Comparison of ENCODE assay signal across 21 cellular contexts in the genomic region with DNA sequence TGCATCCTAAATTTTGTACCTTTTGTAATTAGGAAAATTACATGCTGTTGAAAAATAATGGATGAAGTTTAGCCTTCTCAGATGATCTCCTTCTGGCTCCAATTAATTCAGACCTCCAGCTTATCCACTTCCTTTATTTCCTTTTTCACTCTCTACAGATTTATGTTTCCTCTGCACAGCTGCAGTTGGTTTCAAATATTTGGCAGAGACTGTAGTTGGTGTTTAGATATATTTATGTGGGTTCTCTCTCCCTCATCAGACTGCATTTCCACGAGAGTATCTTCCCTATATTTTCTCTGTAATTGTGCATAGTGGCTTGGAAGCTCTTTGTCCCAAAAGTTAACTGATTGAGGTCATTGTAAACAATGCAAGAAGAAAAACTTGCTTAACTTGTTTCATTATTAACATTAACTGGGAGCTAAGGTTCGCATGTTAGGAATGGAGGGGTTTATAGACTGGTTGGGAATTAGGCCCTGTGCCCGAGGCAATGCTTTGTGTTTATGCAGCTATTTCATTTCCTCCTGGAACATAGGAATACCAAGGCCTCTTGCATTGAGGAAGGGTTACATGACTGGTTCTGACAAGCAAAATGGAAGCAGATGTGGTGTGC.
DNase-seq lines count a peak whose midpoint lies in the region; FAIRE-seq and TF ChIP-seq lines count a peak whose summit lies in the region.
"Had no signal": no experiment of that assay in that cellular context is flagged by ENCODE, and none has a peak within 500 bp of the region (broad histone marks: within the 10 kb centered on the region; RNA-seq: fewer than 3 reads in every experiment).

No MANE protein-coding gene starts in this region.

- peak overlapping the region; percentile 63 for H3K27ac ChIP-seq in astrocyte (ENCODE audit: low read depth, low read length)
- peak overlapping the region; percentile 78 for H3K27ac ChIP-seq in keratinocyte (ENCODE audit: control insufficient read depth, insufficient read depth, low read length)
- peak overlapping the region in 2 of 5 donors; percentile 32 to 51 for H3K27ac ChIP-seq in stomach
- H3K27ac ChIP-seq: 22Rv1, BLaER1, heart right ventricle, right atrium auricular region, upper lobe of right lung had no signal

- no peak overlapping the region for H3K27ac Mint-ChIP-seq in astrocyte (ENCODE audit: unreplicated experiment)
- no peak overlapping the region for H3K27ac Mint-ChIP-seq in activated naive CD4-positive, alpha-beta T cell treated with anti-CD3 and anti-CD28 coated beads, Interleukin-2, amount 10 ng/mL, durations not matched to agents 7 days and 5 days
- H3K27ac Mint-ChIP-seq: activated naive CD4-positive, alpha-beta T cell treated with anti-CD3 and anti-CD28 coated beads, Interleukin-2, amount 50 U/mL, for 24 hours had no signal

- no peak for TF ChIP-seq CTCF in astrocyte (IDR thresholded peaks at IDR 0.05; ENCODE audit: insufficient read depth, low read depth, low read length)
- no peak for TF ChIP-seq CTCF in keratinocyte (optimal IDR thresholded peaks at IDR 0.05 in 1 of 3, IDR thresholded peaks at IDR 0.05 in 1 of 3, conservative IDR thresholded peaks at IDR 0.05 in 1 of 3; ENCODE audit: extremely low read depth in 1 of 3, insufficient read depth in 2 of 3, low read length in 3 of 3)
- no peak for TF ChIP-seq CTCF in stomach (IDR thresholded peaks at IDR 0.05)

- peaks cover 11% of the 10 kb centered on the region for H3K79me2 ChIP-seq in astrocyte (ENCODE audit: insufficient read depth, low read length)
- peaks cover 12% of the 10 kb centered on the region for H3K79me2 ChIP-seq in keratinocyte (ENCODE audit: control insufficient read depth, insufficient read depth, low read length)

- H3K9me1 ChIP-seq in keratinocyte (ENCODE audit: control insufficient read depth, extremely low read depth, insufficient read depth, low read length): no peaks in the 10 kb centered on the region

- H4K20me1 ChIP-seq in astrocyte (ENCODE audit: insufficient read depth, low read length) (no peaks in the 10 kb centered on the region), keratinocyte (ENCODE audit: control insufficient read depth, extremely low read depth, insufficient read depth, low read length) (no peaks in the 10 kb centered on the region)
- H4K20me1 ChIP-seq: BLaER1 had no signal

- H3K4me3 ChIP-seq in astrocyte (ENCODE audit: insufficient read depth, low read depth, low read length) (no peak overlapping the region), keratinocyte (ENCODE audit: control insufficient read depth in 2 of 3, extremely low read depth in 1 of 3, insufficient read depth in 2 of 3, low read depth in 1 of 3, low read length in 3 of 3) (peak overlapping the region in 1 of 3 experiments; percentile 7), stomach (no peak overlapping the region)
- H3K4me3 ChIP-seq: BLaER1, heart right ventricle, right atrium auricular region, upper lobe of right lung had no signal

- no peak overlapping the region for H3K4me3 Mint-ChIP-seq in astrocyte (ENCODE audit: unreplicated experiment)
- H3K4me3 Mint-ChIP-seq in activated naive CD4-positive, alpha-beta T cell treated with anti-CD3 and anti-CD28 coated beads, Interleukin-2, amount 10 ng/mL, durations not matched to agents 7 days and 5 days: no peak overlapping the region
- H3K4me3 Mint-ChIP-seq: activated naive CD4-positive, alpha-beta T cell treated with anti-CD3 and anti-CD28 coated beads, Interleukin-2, amount 50 U/mL, for 24 hours had no signal

- WGBS in stomach, 5 donors: 17 to 35% (median 22%) methylated on average over 3 of the region's 3 CpGs

- no peak for TF ChIP-seq POLR2A in stomach (IDR thresholded peaks at IDR 0.05)

- H3K27me3 ChIP-seq in astrocyte (ENCODE audit: insufficient read depth, low read length) (no peaks in the 10 kb centered on the region), keratinocyte (ENCODE audit: control insufficient read depth, extremely low read depth, insufficient read depth, low read length) (no peaks in the 10 kb centered on the region), stomach (peaks cover 0 to 2% (median 0%) of the 10 kb centered on the region in 3 donors)
- H3K27me3 ChIP-seq: BLaER1, right atrium auricular region, upper lobe of right lung had no signal

- H3K36me3 ChIP-seq in astrocyte (ENCODE audit: insufficient read depth, low read length) (peaks cover 5% of the 10 kb centered on the region), keratinocyte (ENCODE audit: control insufficient read depth in 2 of 2, extremely low read depth in 1 of 2, insufficient read depth in 2 of 2, low read length in 2 of 2) (peaks cover 0 to 3% of the 10 kb centered on the region in 2 experiments), stomach (no peaks in the 10 kb centered on the region)
- H3K36me3 ChIP-seq: BLaER1, heart right ventricle, right atrium auricular region, upper lobe of right lung had no signal

- H3K9me3 ChIP-seq in astrocyte (ENCODE audit: insufficient read depth, low read depth, low read length): no peaks in the 10 kb centered on the region
- no peaks in the 10 kb centered on the region for H3K9me3 ChIP-seq in keratinocyte (ENCODE audit: control insufficient read depth, low read depth, low read length)
- peaks cover 0 to 6% (median 2%) of the 10 kb centered on the region in 4 donors for H3K9me3 ChIP-seq in stomach
- H3K9me3 ChIP-seq: upper lobe of right lung had no signal

- H3K4me2 ChIP-seq in astrocyte (ENCODE audit: low read length) (no peak overlapping the region), keratinocyte (ENCODE audit: control insufficient read depth, extremely low read depth, insufficient read depth, low read depth, low read length) (peak overlapping the region; percentile 60)
- H3K4me2 ChIP-seq: BLaER1 had no signal

- CTCF ChIA-PET in activated naive CD4-positive, alpha-beta T cell treated with anti-CD3 and anti-CD28 coated beads, Interleukin-2, amount 10 ng/mL, durations not matched to agents 7 days and 5 days (lab: Charles Lee): no interaction called here

- dilution Hi-C loops in keratinocyte (cut with MboI; ENCODE audit: extremely low pct_ligation_motif_present, low sequenced_read_pairs): no loop called here

- FAIRE-seq in astrocyte (lab: Jason Lieb, UNC): no peak
- FAIRE-seq in keratinocyte (lab: Jason Lieb, UNC): peak; percentile 53
- FAIRE-seq: H54 had no signal

- peaks cover 2% of the 10 kb centered on the region for H3K36me3 Mint-ChIP-seq in astrocyte (ENCODE audit: low read depth, unreplicated experiment)
- H3K36me3 Mint-ChIP-seq in activated naive CD4-positive, alpha-beta T cell treated with anti-CD3 and anti-CD28 coated beads, Interleukin-2, amount 10 ng/mL, durations not matched to agents 7 days and 5 days: no peaks in the 10 kb centered on the region
- H3K36me3 Mint-ChIP-seq: activated naive CD4-positive, alpha-beta T cell treated with anti-CD3 and anti-CD28 coated beads, Interleukin-2, amount 50 U/mL, for 24 hours had no signal

- H3K27me3 Mint-ChIP-seq in astrocyte (ENCODE audit: low read depth, unreplicated experiment): no peaks in the 10 kb centered on the region
- H3K27me3 Mint-ChIP-seq in activated naive CD4-positive, alpha-beta T cell treated with anti-CD3 and anti-CD28 coated beads, Interleukin-2, amount 10 ng/mL, durations not matched to agents 7 days and 5 days: no peaks in the 10 kb centered on the region

- H3K4me1 ChIP-seq in astrocyte (ENCODE audit: insufficient read depth, low read length) (peaks cover 41% of the 10 kb centered on the region), keratinocyte (ENCODE audit: control insufficient read depth, extremely low read depth, insufficient read depth, low read length) (peaks cover 87% of the 10 kb centered on the region), stomach (peaks cover 10 to 18% (median 13%) of the 10 kb centered on the region in 4 donors)
- H3K4me1 ChIP-seq: BLaER1 had no signal

- intact Hi-C loops in stomach (cut with DNase I; ENCODE audit: low total_unique reads): no loop called here

- H2AFZ ChIP-seq in astrocyte (ENCODE audit: low read depth, low read length) (no peak overlapping the region), keratinocyte (ENCODE audit: control insufficient read depth, low read length) (no peak overlapping the region)

- DNase-seq in SIG-M5 treated with dmso at 0.1 percent for 504 hours (lab: John Stamatoyannopoulos, UW; ENCODE audit: unreplicated experiment) (peak; percentile 49), SIG-M5 (lab: John Stamatoyannopoulos, UW) (no peak), astrocyte (ENCODE audit: low read depth) (no peak), keratinocyte (ENCODE audit: low read depth, low spot score) (no peak), stomach (peak; percentile 60), SW 1271 (lab: John Stamatoyannopoulos, UW) (no peak), NCI-H2029 treated with DMSO at 0.1 percent for 48 hours (lab: John Stamatoyannopoulos, UW) (no peak)
- no peak for DNase-seq in activated naive CD4-positive, alpha-beta T cell treated with anti-CD3 and anti-CD28 coated beads, Interleukin-2, amount 10 ng/mL, durations not matched to agents 7 days and 5 days
- DNase-seq: activated CD4-positive, alpha-beta T cell treated with anti-CD3 and anti-CD28 coated beads for 48 hours; DMS 273 treated with DMSO at 0.1 percent for 48 hours; heart right ventricle; Karpas-422; midbrain; NCI-H187; stimulated activated naive CD8-positive, alpha-beta T cell treated with anti-CD3 and anti-CD28 coated beads, Interleukin-15, Interleukin-2, amounts not matched to agents 100 U/mL and 50 U/mL, for 24 hours; upper lobe of right lung had no signal

- no peak for TF ChIP-seq EP300 in stomach (IDR thresholded peaks at IDR 0.05)

- peaks cover 4% of the 10 kb centered on the region for H3K9me3 Mint-ChIP-seq in astrocyte (ENCODE audit: unreplicated experiment)
- no peaks in the 10 kb centered on the region for H3K9me3 Mint-ChIP-seq in activated naive CD4-positive, alpha-beta T cell treated with anti-CD3 and anti-CD28 coated beads, Interleukin-2, amount 10 ng/mL, durations not matched to agents 7 days and 5 days
- H3K9me3 Mint-ChIP-seq: activated naive CD4-positive, alpha-beta T cell treated with anti-CD3 and anti-CD28 coated beads, Interleukin-2, amount 50 U/mL, for 24 hours had no signal

- H3K4me1 Mint-ChIP-seq in astrocyte (ENCODE audit: low read depth, unreplicated experiment): peaks cover 43% of the 10 kb centered on the region
- H3K4me1 Mint-ChIP-seq in activated naive CD4-positive, alpha-beta T cell treated with anti-CD3 and anti-CD28 coated beads, Interleukin-2, amount 10 ng/mL, durations not matched to agents 7 days and 5 days: no peaks in the 10 kb centered on the region
- H3K4me1 Mint-ChIP-seq: activated naive CD4-positive, alpha-beta T cell treated with anti-CD3 and anti-CD28 coated beads, Interleukin-2, amount 50 U/mL, for 24 hours had no signal

- H3K9ac ChIP-seq in astrocyte (ENCODE audit: low read length): no peak overlapping the region
- H3K9ac ChIP-seq in keratinocyte (ENCODE audit: control insufficient read depth, extremely low read depth, insufficient read depth, low read length): no peak overlapping the region
- H3K9ac ChIP-seq: BLaER1 had no signal

Comparison
In these comparisons a context has a peak if more than half of its experiments do, and no peak if none do; other contexts are left out.
1. DNase-seq: peak in SIG-M5 treated with dmso at 0.1 percent for 504 hours (single experiment) and stomach (single experiment); none in SIG-M5 (single experiment), astrocyte (single experiment), keratinocyte (single experiment), SW 1271 (0 of 2), NCI-H2029 treated with DMSO at 0.1 percent for 48 hours (single experiment) and activated naive CD4-positive, alpha-beta T cell treated with anti-CD3 and anti-CD28 coated beads, Interleukin-2, amount 10 ng/mL, durations not matched to agents 7 days and 5 days (single experiment).